Comparison of ENCODE assay signal across 8 cellular contexts in the genomic region with DNA sequence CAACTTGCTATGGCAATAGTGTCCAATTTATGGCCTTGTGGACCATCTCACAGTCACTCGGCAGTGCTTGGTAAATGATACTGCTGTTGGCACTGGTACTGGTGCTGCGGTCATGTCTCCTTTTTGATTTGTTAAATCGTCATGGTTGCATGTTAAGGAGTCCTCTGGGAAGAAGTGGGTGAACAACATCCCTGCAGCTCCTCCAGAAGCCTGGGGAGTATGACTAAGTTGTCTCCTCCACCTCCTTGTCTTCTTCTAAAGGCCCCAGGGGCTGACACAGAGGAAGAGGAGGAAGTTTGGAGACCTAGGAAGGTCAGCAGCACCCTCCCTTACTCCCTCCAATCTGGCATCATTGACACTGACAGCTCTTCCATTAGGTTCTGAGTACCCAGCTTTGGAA. TPM values are rescaled to one million over a fixed set of nuclear protein-coding genes. Genes with fewer than 3 reads are reported as not detected.
DNase-seq lines count a peak whose midpoint lies in the region; ATAC-seq and TF ChIP-seq lines count a peak whose summit lies in the region.

No MANE protein-coding gene starts in this region.

- TF ChIP-seq CTCF in natural killer cell (IDR thresholded peaks at IDR 0.05), result no peak

- no peaks in the 10 kb centered on the region for H3K27me3 ChIP-seq in MG63

- peaks cover 95 to 97% of the 10 kb centered on the region in 2 donors for H3K4me1 Mint-ChIP-seq in natural killer cell

- H3K36me3 Mint-ChIP-seq in natural killer cell, result peaks cover 6% of the 10 kb centered on the region

- H3K9me3 Mint-ChIP-seq in natural killer cell, result no peaks in the 10 kb centered on the region

- H3K27ac Mint-ChIP-seq in natural killer cell, result peak overlapping the region; percentile 98 to 100

- H3K36me3 ChIP-seq in MG63, result peaks cover 40% of the 10 kb centered on the region

- H3K4me3 ChIP-seq in MG63, result no peak overlapping the region

- no peaks in the 10 kb centered on the region for H3K27me3 Mint-ChIP-seq in natural killer cell (ENCODE audit: low read depth in 2 of 2)

- intact Hi-C loops in natural killer cell (cut with micrococcal nuclease), result loop anchor here (1.0 to 10.0 kb wide), 3 partner anchors 9 to 415 kb away; partner anchors contain the start of genes GSTO2, ITPRIP and STN1

- H3K9me3 ChIP-seq in MG63, result no peaks in the 10 kb centered on the region

- DNase-seq in AG20443 (ENCODE audit: low spot score) (peak; percentile 50), MG63 (peak; percentile 89), dedifferentiated amniotic fluid mesenchymal stem cell (ENCODE audit: extremely low spot score) (peak; percentile 82), natural killer cell (no peak), NCI-H526 treated with DMSO at 0.1 percent for 48 hours (lab: John Stamatoyannopoulos, UW) (no peak), SKM-1 (lab: John Stamatoyannopoulos, UW; ENCODE audit: unreplicated experiment) (no peak)
- DNase-seq in activated CD4-positive, CD25-positive, alpha-beta regulatory T cell treated with anti-CD3 and anti-CD28 coated beads, Interleukin-2, amount 50 U/mL, for 72 hours, result no peak

- H3K4me3 Mint-ChIP-seq in natural killer cell, result peak overlapping the region; percentile 82

- ATAC-seq in natural killer cell (peak in 2 of 3 donors; percentile 1 to 7), GM18511 (IDR thresholded peaks at IDR 0.05; ENCODE audit: unreplicated experiment) (no peak)

RNA-seq across cellular contexts. Expression of gene ITPRIP, which starts 8.5 kb away (rescaled TPM):
- total RNA-seq in MG63 (2014; rRNA removed; shearing (Covaris generic); ENCODE audit: low replicate concordance), result 5.6 and 15.5 TPM in 2 replicates
- 100 to 1,000 TPM; 172 to 225 (median 176) TPM for total RNA-seq in natural killer cell

RNA-seq across cellular contexts. Expression of gene CFAP58, which starts 23.9 kb away (rescaled TPM):
- 0.05 and 0.20 TPM in 2 replicates for total RNA-seq in MG63 (2014; rRNA removed; shearing (Covaris generic); ENCODE audit: low replicate concordance)
- under 1 TPM; 0.07 to 0.15 (median 0.11) TPM for total RNA-seq in natural killer cell

Comparison
In these comparisons a context has a peak if more than half of its experiments do, and no peak if none do; other contexts are left out.
1. DNase-seq: peak in AG20443 (single experiment), MG63 (single experiment) and dedifferentiated amniotic fluid mesenchymal stem cell (single experiment); none in natural killer cell (single experiment), activated CD4-positive, CD25-positive, alpha-beta regulatory T cell treated with anti-CD3 and anti-CD28 coated beads, Interleukin-2, amount 50 U/mL, for 72 hours (single experiment), NCI-H526 treated with DMSO at 0.1 percent for 48 hours (single experiment) and SKM-1 (single experiment).
2. RNA of gene ITPRIP, which starts 8.5 kb away (total RNA-seq): 172 to 225 TPM in natural killer cell; 5.6 to 15.5 TPM in MG63; every median in the first group is over 10 times any median in the second.